In genomic region chr2:19426941-19427340, GRCh38 we compare ENCODE assay signal across 26 cellular contexts.
"Had no signal": no experiment of that assay in that cellular context is flagged by ENCODE, and none has a peak within 500 bp of the region (broad histone marks: within the 10 kb centered on the region; RNA-seq: fewer than 3 reads in every experiment).

No MANE protein-coding gene starts in this region.

- H3K27me3 ChIP-seq: hepatocyte, left lung, pancreas, suprapubic skin, tibial artery, upper lobe of right lung had no signal

- H3K27ac ChIP-seq: hepatocyte, left lung, lower lobe of right lung, pancreas, prostate gland, spleen, suprapubic skin, thoracic aorta, tibial artery, upper lobe of right lung had no signal

- H3K4me2 ChIP-seq: hepatocyte had no signal

- ATAC-seq: left lung; lower lobe of right lung; mucosa of descending colon; naive thymus-derived CD4-positive, alpha-beta T cell; natural killer cell treated with Interleukin-12 subunit alpha and Interleukin-12 subunit beta and Interleukin-15 and Interleukin-18, amount 100 ng/mL, for 72 hours; pancreas; right cardiac atrium; sciatic nerve; stimulated activated effector memory CD8-positive, alpha-beta T cell treated with anti-CD3 and anti-CD28 coated beads, Interleukin-12 subunit alpha, Interleukin-12 subunit beta, amount 100 ng/mL, for 72 hours; upper lobe of right lung had no signal

- H3K27ac Mint-ChIP-seq: naive thymus-derived CD4-positive, alpha-beta T cell; natural killer cell treated with Interleukin-12 subunit alpha and Interleukin-12 subunit beta and Interleukin-15 and Interleukin-18, amount 100 ng/mL, for 72 hours; stimulated activated effector memory CD8-positive, alpha-beta T cell treated with anti-CD3 and anti-CD28 coated beads, Interleukin-12 subunit alpha, Interleukin-12 subunit beta, amount 100 ng/mL, for 72 hours; stimulated activated naive CD8-positive, alpha-beta T cell treated with anti-CD3 and anti-CD28 coated beads, Interleukin-15, Interleukin-2, amounts not matched to agents 100 ng/mL and 50 ng/mL, for 24 hours had no signal

- H3K4me1 Mint-ChIP-seq: naive thymus-derived CD4-positive, alpha-beta T cell; stimulated activated effector memory CD8-positive, alpha-beta T cell treated with anti-CD3 and anti-CD28 coated beads, Interleukin-12 subunit alpha, Interleukin-12 subunit beta, amount 100 ng/mL, for 72 hours had no signal

- H3K9me3 ChIP-seq: left lung, lower lobe of right lung, mucosa of descending colon, pancreas, prostate gland, spleen, suprapubic skin, thoracic aorta, tibial artery, upper lobe of right lung had no signal

- H3K4me3 Mint-ChIP-seq: naive thymus-derived CD4-positive, alpha-beta T cell; natural killer cell treated with Interleukin-12 subunit alpha and Interleukin-12 subunit beta and Interleukin-15 and Interleukin-18, amount 100 ng/mL, for 72 hours; stimulated activated effector memory CD8-positive, alpha-beta T cell treated with anti-CD3 and anti-CD28 coated beads, Interleukin-12 subunit alpha, Interleukin-12 subunit beta, amount 100 ng/mL, for 72 hours; stimulated activated naive CD8-positive, alpha-beta T cell treated with anti-CD3 and anti-CD28 coated beads, Interleukin-15, Interleukin-2, amounts not matched to agents 100 ng/mL and 50 ng/mL, for 24 hours had no signal

- H3K4me3 ChIP-seq: hepatocyte, left lung, lower lobe of right lung, mucosa of descending colon, pancreas, prostate gland, spleen, suprapubic skin, thoracic aorta, tibial artery, upper lobe of right lung had no signal

- H3K9me3 Mint-ChIP-seq: stimulated activated effector memory CD8-positive, alpha-beta T cell treated with anti-CD3 and anti-CD28 coated beads, Interleukin-12 subunit alpha, Interleukin-12 subunit beta, amount 100 ng/mL, for 72 hours; stimulated activated naive CD8-positive, alpha-beta T cell treated with anti-CD3 and anti-CD28 coated beads, Interleukin-15, Interleukin-2, amounts not matched to agents 100 ng/mL and 50 ng/mL, for 24 hours had no signal

- H2AFZ ChIP-seq: hepatocyte had no signal

- H3K4me1 ChIP-seq: left lung, lower lobe of right lung, pancreas, prostate gland, spleen, suprapubic skin, tibial artery, upper lobe of right lung had no signal

- DNase-seq: islet precursor cell; left lung; lower lobe of right lung; mammary epithelial cell; midbrain; mucosa of descending colon; naive thymus-derived CD4-positive, alpha-beta T cell; pancreas; posterior cingulate gyrus; retina; right cardiac atrium; small intestine; spleen; stimulated activated CD4-positive, alpha-beta T cell treated with anti-CD3 and anti-CD28 coated beads, Interleukin-4, amount 100 ng/mL, for 24 hours; stimulated activated naive CD4-positive, alpha-beta T cell; tibial artery; trophoblast cell; upper lobe of right lung had no signal

- H3K36me3 ChIP-seq: left lung, lower lobe of right lung, pancreas, prostate gland, spleen, suprapubic skin, thoracic aorta, tibial artery, upper lobe of right lung had no signal

- H3K36me3 Mint-ChIP-seq: naive thymus-derived CD4-positive, alpha-beta T cell; natural killer cell treated with Interleukin-12 subunit alpha and Interleukin-12 subunit beta and Interleukin-15 and Interleukin-18, amount 100 ng/mL, for 72 hours; stimulated activated effector memory CD8-positive, alpha-beta T cell treated with anti-CD3 and anti-CD28 coated beads, Interleukin-12 subunit alpha, Interleukin-12 subunit beta, amount 100 ng/mL, for 72 hours had no signal
